In genomic region chr9:134641173-134641985, GRCh38 we compare ENCODE assay signal across 8 cellular contexts. TPM values are rescaled to one million over a fixed set of nuclear protein-coding genes. Genes with fewer than 3 reads are reported as not detected.
DNase-seq lines count a peak whose midpoint lies in the region; ATAC-seq and TF ChIP-seq lines count a peak whose summit lies in the region.

Gene COL5A1 (plus strand): TSS chr9:134641803. CDS start chr9:134642188, 385 bp downstream.

- TF ChIP-seq CTCF in sigmoid colon (IDR thresholded peaks at IDR 0.05), result peak in 3 of 4 experiments; percentile 24 to 44 (median 34)

- DNase-seq in HCEC 1CT (peak; percentile 89), SK-N-MC (ENCODE audit: low read depth, low spot score) (no peak), brain pericyte (ENCODE audit: low read depth, low spot score) (peak; percentile 64), sigmoid colon (peak; percentile 97)

- peak; percentile 72 to 90 for TF ChIP-seq POLR2A in sigmoid colon (IDR thresholded peaks at IDR 0.05)
- TF ChIP-seq POLR2A in GM18505 (IDR thresholded peaks at IDR 0.05; ENCODE audit: borderline replicate concordance, extremely low read depth, insufficient read depth, insufficient read length), result no peak

- intact Hi-C loops in sigmoid colon (cut with DNase I), result loop anchor here (5.0 to 10.0 kb wide), 2 partner anchors 96 to 617 kb away; partner anchors contain the start of gene BRD3OS

- H3K9ac ChIP-seq in SK-N-MC (ENCODE audit: insufficient read length), result peak within 1 kb of the TSS; percentile 67

- 2% methylated on average over 72 of the region's 72 CpGs for WGBS in sigmoid colon, 2 donors

- H3K4me3 ChIP-seq in SK-N-MC, result peak within 1 kb of the TSS; percentile 88
- peak within 1 kb of the TSS; percentile 65 for H3K4me3 ChIP-seq in iPS-18c (ENCODE audit: insufficient read depth, low read depth, low read length)
- peak within 1 kb of the TSS; percentile 66 to 90 (median 78) for H3K4me3 ChIP-seq in sigmoid colon

- no peak for ATAC-seq in HG03378 (IDR thresholded peaks at IDR 0.05; ENCODE audit: unreplicated experiment)
- ATAC-seq in GM18505 (IDR thresholded peaks at IDR 0.05; ENCODE audit: unreplicated experiment), result no peak
- no peak for ATAC-seq in HG02970 (IDR thresholded peaks at IDR 0.05; ENCODE audit: low FRiP score, unreplicated experiment)

- peaks cover 0 to 36% (median 31%) of the 10 kb centered on the region in 4 donors for H3K4me1 ChIP-seq in sigmoid colon

- no peak for TF ChIP-seq EP300 in sigmoid colon (IDR thresholded peaks at IDR 0.05)

- H3K27ac ChIP-seq in SK-N-MC, result peak within 1 kb of the TSS; percentile 75
- H3K27ac ChIP-seq in sigmoid colon, result peak within 1 kb of the TSS; percentile 95 to 98 (median 97)

- no peaks in the 10 kb centered on the region for H3K27me3 ChIP-seq in sigmoid colon

- H3K36me3 ChIP-seq in SK-N-MC (ENCODE audit: insufficient read depth, low read length), result no peaks in the 10 kb centered on the region
- H3K36me3 ChIP-seq in sigmoid colon, result no peaks in the 10 kb centered on the region

- H3K9me3 ChIP-seq in SK-N-MC (ENCODE audit: low read depth, low read length), result no peaks in the 10 kb centered on the region
- H3K9me3 ChIP-seq in iPS-18c (ENCODE audit: control insufficient read depth, insufficient read depth, low read length), result no peaks in the 10 kb centered on the region
- H3K9me3 ChIP-seq in sigmoid colon, result no peaks in the 10 kb centered on the region

RNA-seq across cellular contexts. Expression of gene COL5A1, which starts in this region (rescaled TPM):
- total RNA-seq in sigmoid colon, result 100 to 1,000 TPM in 1 of 4 donors, 10 to 100 TPM in 3; 24.2 to 168 (median 59.4) TPM
- polyA plus RNA-seq in sigmoid colon, result 10 to 100 TPM in 1 of 3 donors, 1 to 10 TPM in 2; 4.2 to 13.2 (median 4.4) TPM
